8 cellular contexts compared by ENCODE assay signal in genomic region chr6:52994789-52995078, GRCh38. TPM values are rescaled to one million over a fixed set of nuclear protein-coding genes. Genes with fewer than 3 reads are reported as not detected.
DNase-seq lines count a peak whose midpoint lies in the region; ATAC-seq and TF ChIP-seq lines count a peak whose summit lies in the region.

No MANE protein-coding gene starts in this region.

- TF ChIP-seq CTCF in GM13977 (IDR thresholded peaks at IDR 0.05; ENCODE audit: extremely low read depth, insufficient read depth, missing control alignments), result peak; percentile 9
- TF ChIP-seq CTCF in GM23338 (conservative IDR thresholded peaks at IDR 0.05; ENCODE audit: low read depth in 2 of 2), result no peak

- CTCF ChIA-PET in activated naive CD4-positive, alpha-beta T cell treated with anti-CD3 and anti-CD28 coated beads, Interleukin-2, amount 10 ng/mL, durations not matched to agents 7 days and 5 days (lab: Charles Lee), result interaction anchor here (0.9 to 1.5 kb wide), 4 partner anchors 9 to 88 kb away, joined by 3 to 5 read pairs (median 4); no protein-coding TSS in a partner anchor

- in situ Hi-C loops in GM13977 (cut with MboI; ENCODE audit: low pct_unique_long_range_greater_than_20kb, low sequenced_read_pairs, unreplicated experiment), result loop anchor here (10.0 kb wide), 1 partner anchor 60 kb away; no protein-coding TSS in a partner anchor

- peak overlapping the region; percentile 66 for H3K4me3 ChIP-seq in GM23338

- no peaks in the 10 kb centered on the region for H3K79me2 ChIP-seq in GM23338 (replicated peaks; ENCODE audit: insufficient read depth)

- peak overlapping the region; percentile 79 for H2AFZ ChIP-seq in GM23338

- peak overlapping the region; percentile 99 for H3K27ac Mint-ChIP-seq in GM23338
- H3K27ac Mint-ChIP-seq in activated naive CD4-positive, alpha-beta T cell treated with anti-CD3 and anti-CD28 coated beads, Interleukin-2, amount 10 ng/mL, durations not matched to agents 7 days and 5 days, result peak overlapping the region; percentile 99

- no peaks in the 10 kb centered on the region for H3F3A ChIP-seq in GM23338 (replicated peaks; ENCODE audit: low read depth)

- H3K9me2 ChIP-seq in GM23338 (ENCODE audit: insufficient read depth), result no peaks in the 10 kb centered on the region

- H3K27ac ChIP-seq in GM23338 (ENCODE audit: low read depth), result peak overlapping the region; percentile 99

- H3K9me3 Mint-ChIP-seq in GM23338, result peaks cover 5% of the 10 kb centered on the region
- no peaks in the 10 kb centered on the region for H3K9me3 Mint-ChIP-seq in activated naive CD4-positive, alpha-beta T cell treated with anti-CD3 and anti-CD28 coated beads, Interleukin-2, amount 10 ng/mL, durations not matched to agents 7 days and 5 days

- peak overlapping the region; percentile 78 for H3K4me2 ChIP-seq in GM23338

- peaks cover 7% of the 10 kb centered on the region for H3K36me3 Mint-ChIP-seq in GM23338 (ENCODE audit: low read depth)
- peaks cover 13% of the 10 kb centered on the region for H3K36me3 Mint-ChIP-seq in activated naive CD4-positive, alpha-beta T cell treated with anti-CD3 and anti-CD28 coated beads, Interleukin-2, amount 10 ng/mL, durations not matched to agents 7 days and 5 days

- 0 out of 2 replicates have a peak, but pooled peaks cover 7% of the 10 kb centered on the region for H3K4me1 ChIP-seq in GM23338 (ENCODE audit: insufficient read depth)

- intact Hi-C loops in cardiac septum (cut with DNase I), result loop anchor here (10.0 kb wide), 1 partner anchor 550 kb away; the partner anchor contains the start of gene GCLC
- intact Hi-C loops in posterior cingulate gyrus (cut with DNase I), result loop anchor here (5.0 kb wide), 1 partner anchor 112 kb away; no protein-coding TSS in a partner anchor

- peak overlapping the region; percentile 93 for H3K4me3 Mint-ChIP-seq in GM23338
- H3K4me3 Mint-ChIP-seq in activated naive CD4-positive, alpha-beta T cell treated with anti-CD3 and anti-CD28 coated beads, Interleukin-2, amount 10 ng/mL, durations not matched to agents 7 days and 5 days, result peak overlapping the region; percentile 85

- no peaks in the 10 kb centered on the region for H3K36me3 ChIP-seq in GM23338 (ENCODE audit: insufficient read depth)

- no peaks in the 10 kb centered on the region for H4K20me1 ChIP-seq in GM23338 (replicated peaks; ENCODE audit: insufficient read depth)

- DNase-seq in GM13977 (ENCODE audit: low spot score) (no peak), GM23338 (ENCODE audit: low spot score) (peak; percentile 57), LoVo (ENCODE audit: low spot score) (peak; percentile 19), cardiac septum (ENCODE audit: low spot score) (peak; percentile 74), posterior cingulate gyrus (peak; percentile 32 to 91 (median 46)), amniotic stem cell (lab: John Stamatoyannopoulos, UW) (no peak), DMS114 treated with DMSO at 0.1 percent for 48 hours (lab: John Stamatoyannopoulos, UW; ENCODE audit: unreplicated experiment) (no peak)
- peak; percentile 47 for DNase-seq in activated naive CD4-positive, alpha-beta T cell treated with anti-CD3 and anti-CD28 coated beads, Interleukin-2, amount 10 ng/mL, durations not matched to agents 7 days and 5 days

- no peaks in the 10 kb centered on the region for H3K27me3 ChIP-seq in GM23338 (ENCODE audit: insufficient read depth)

- H3K4me1 Mint-ChIP-seq in GM23338, result peaks cover 19% of the 10 kb centered on the region; the same call in 2 of the 3 replicates
- peaks cover 41% of the 10 kb centered on the region for H3K4me1 Mint-ChIP-seq in activated naive CD4-positive, alpha-beta T cell treated with anti-CD3 and anti-CD28 coated beads, Interleukin-2, amount 10 ng/mL, durations not matched to agents 7 days and 5 days

- peak; percentile 68 for ATAC-seq in GM23338

- peaks cover 17% of the 10 kb centered on the region for H3K27me3 Mint-ChIP-seq in GM23338 (ENCODE audit: insufficient read depth, low read depth, poor library complexity)
- peaks cover 38% of the 10 kb centered on the region for H3K27me3 Mint-ChIP-seq in activated naive CD4-positive, alpha-beta T cell treated with anti-CD3 and anti-CD28 coated beads, Interleukin-2, amount 10 ng/mL, durations not matched to agents 7 days and 5 days

TF ChIP-seq in GM23338, 12 proteins besides CTCF, POLR2A, EP300 and RAD21 (continues in another document):
- TF ChIP-seq JUNB (IDR thresholded peaks at IDR 0.05; ENCODE audit: unreplicated experiment) (no peak), ZNF331 (CRISPR knock-in tag; IDR thresholded peaks at IDR 0.05; ENCODE audit: low read depth) (no peak), ZNF114 (CRISPR knock-in tag; IDR thresholded peaks at IDR 0.05) (no peak), CREB1 (CRISPR knock-in tag; IDR thresholded peaks at IDR 0.05; ENCODE audit: low read depth) (no peak), EZH2 (IDR thresholded peaks at IDR 0.05; ENCODE audit: low read depth, unreplicated experiment) (no peak), EZH2phosphoT487 (IDR thresholded peaks at IDR 0.05; ENCODE audit: unreplicated experiment) (no peak), POLR2AphosphoS5 (IDR thresholded peaks at IDR 0.05; ENCODE audit: low read depth) (no peak), ETS1 (IDR thresholded peaks at IDR 0.05) (no peak), NANOG (IDR thresholded peaks at IDR 0.05; ENCODE audit: borderline replicate concordance) (no peak), STAT1 (IDR thresholded peaks at IDR 0.05; ENCODE audit: unreplicated experiment) (no peak), REST (IDR thresholded peaks at IDR 0.05; ENCODE audit: unreplicated experiment) (no peak)

RNA-seq across cellular contexts. Expression of gene GSTA4, which starts 0.3 kb away (rescaled TPM):
- total RNA-seq in GM23338 (2014; rRNA removed; shearing (Covaris generic)), result 19.3 and 19.5 TPM in 2 replicates
- 25.0 and 29.9 TPM in 2 replicates for polyA plus RNA-seq in GM23338 (2016; fragmentation: Nextera tagmentation; extraction: Ambion mirVana)
- total RNA-seq in cardiac septum, result 10.1 TPM

Comparison
In these comparisons a context has a peak if more than half of its experiments do, and no peak if none do; other contexts are left out.
1. DNase-seq: peak in GM23338 (single experiment), LoVo (single experiment), activated naive CD4-positive, alpha-beta T cell treated with anti-CD3 and anti-CD28 coated beads, Interleukin-2, amount 10 ng/mL, durations not matched to agents 7 days and 5 days (single experiment), cardiac septum (single experiment) and posterior cingulate gyrus (10 of 10); none in GM13977 (single experiment), amniotic stem cell (single experiment) and DMS114 treated with DMSO at 0.1 percent for 48 hours (single experiment).